Comparison of ENCODE assay signal across 29 cellular contexts in the genomic region with DNA sequence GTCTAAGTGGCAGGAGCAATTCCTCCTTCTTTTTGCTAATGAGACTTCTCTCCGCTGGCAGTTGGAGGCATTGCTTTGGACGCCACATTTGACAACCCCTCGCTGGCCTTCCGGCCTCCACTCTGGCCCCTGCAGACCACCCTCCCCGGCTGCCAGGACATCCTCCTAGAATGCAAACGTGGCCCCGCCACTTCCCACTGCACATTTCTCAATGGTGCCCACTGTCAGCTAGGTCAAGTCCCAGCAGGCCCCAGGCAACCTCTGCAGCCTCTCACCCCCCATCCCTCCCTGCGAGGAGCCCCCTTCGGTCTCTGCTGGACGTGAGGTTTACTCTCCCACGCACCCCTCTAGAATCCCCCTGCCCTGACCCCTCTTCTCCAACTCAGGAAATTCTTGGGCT.
A peak's percentile ranks its signal among the peaks of the same experiment; 100 is the strongest.
DNase-seq lines count a peak whose midpoint lies in the region; ATAC-seq, FAIRE-seq and TF ChIP-seq lines count a peak whose summit lies in the region.
"Had no signal": no experiment of that assay in that cellular context is flagged by ENCODE, and none has a peak within 500 bp of the region (broad histone marks: within the 10 kb centered on the region; RNA-seq: fewer than 3 reads in every experiment).

No MANE protein-coding gene starts in this region.

- no peak overlapping the region for H3K23ac ChIP-seq in H1 (ENCODE audit: insufficient read length)

- peaks cover 29 to 51% of the 10 kb centered on the region in 2 donors for H3K27me3 Mint-ChIP-seq in natural killer cell treated with Interleukin-12 subunit alpha and Interleukin-12 subunit beta and Interleukin-15 and Interleukin-18, amount 100 ng/mL, for 72 hours
- peaks cover 30 to 54% of the 10 kb centered on the region in 2 donors for H3K27me3 Mint-ChIP-seq in natural killer cell (ENCODE audit: low read depth in 2 of 2)

- no peak overlapping the region for H3K4me2 ChIP-seq in H1 (ENCODE audit: insufficient read depth in 1 of 2, low read depth in 2 of 2, low read length in 2 of 2)
- H3K4me2 ChIP-seq: BLaER1 had no signal

- intact Hi-C loops in natural killer cell (cut with micrococcal nuclease), result no loop called here
- intact Hi-C loops in posterior vena cava (cut with DNase I), result no loop called here
- intact Hi-C loops in spleen (cut with DNase I; ENCODE audit: low total_unique reads), result no loop called here
- intact Hi-C loops in right lobe of liver (cut with DNase I), result no loop called here

- no peak overlapping the region for H2BK5ac ChIP-seq in H1 (ENCODE audit: low read depth, low read length)

- no peak for ATAC-seq in natural killer cell treated with Interleukin-12 subunit alpha and Interleukin-12 subunit beta and Interleukin-15 and Interleukin-18, amount 100 ng/mL, for 72 hours
- no peak for ATAC-seq in natural killer cell
- no peak for ATAC-seq in right lobe of liver
- ATAC-seq: GM12878 had no signal

- no peaks in the 10 kb centered on the region for H3K23me2 ChIP-seq in H1 (ENCODE audit: low read depth, low read length)

- H3K9ac ChIP-seq in H1 (replicated peaks in 1 of 4; ENCODE audit: extremely low read depth in 1 of 4, low read depth in 3 of 4, low read length in 3 of 4), result no peak overlapping the region
- H3K9ac ChIP-seq: BLaER1 had no signal

- H2BK12ac ChIP-seq in H1 (ENCODE audit: low read depth, low read length), result no peak overlapping the region

- no peak overlapping the region for H3K56ac ChIP-seq in H1 (replicated peaks; ENCODE audit: insufficient read length, low read depth, low read length)

- H2BK120ac ChIP-seq in H1 (replicated peaks; ENCODE audit: low read depth, low read length), result no peak overlapping the region

- no peak overlapping the region for H2AFZ ChIP-seq in H1 (ENCODE audit: low read length)

- no peak overlapping the region for H2AK5ac ChIP-seq in H1 (ENCODE audit: low read depth, low read length)

- H3K9me3 Mint-ChIP-seq in natural killer cell treated with Interleukin-12 subunit alpha and Interleukin-12 subunit beta and Interleukin-15 and Interleukin-18, amount 100 ng/mL, for 72 hours, result no peaks in the 10 kb centered on the region
- no peaks in the 10 kb centered on the region for H3K9me3 Mint-ChIP-seq in natural killer cell

- no peaks in the 10 kb centered on the region for H3K36me3 ChIP-seq in H1 (ENCODE audit: control insufficient read depth in 2 of 4, insufficient read depth in 4 of 4, low read length in 3 of 4)
- H3K36me3 ChIP-seq in spleen, result no peaks in the 10 kb centered on the region
- no peaks in the 10 kb centered on the region for H3K36me3 ChIP-seq in right lobe of liver
- H3K36me3 ChIP-seq: BE2C, BLaER1 had no signal

- no peak overlapping the region for H3K14ac ChIP-seq in H1 (ENCODE audit: insufficient read length)

- FAIRE-seq in H1 (lab: Jason Lieb, UNC), result no peak
- FAIRE-seq: A204.1, GM12878, GM12892, GM18507 had no signal

- no peak for TF ChIP-seq RAD21 in H1 (IDR thresholded peaks at IDR 0.05 in 1 of 2, conservative IDR thresholded peaks at IDR 0.05 in 1 of 2; ENCODE audit: low read depth in 2 of 2, low read length in 2 of 2)

- no peak overlapping the region for H3K4ac ChIP-seq in H1 (replicated peaks; ENCODE audit: insufficient read length, low read depth, low read length)

- peak; percentile 26 for DNase-seq in natural killer cell treated with Interleukin-12 subunit alpha and Interleukin-12 subunit beta and Interleukin-15 and Interleukin-18, amount 100 ng/mL, for 72 hours (ENCODE audit: low spot score)
- DNase-seq in natural killer cell (no peak), H1 (ENCODE audit: low read depth in 1 of 2, low spot score in 2 of 2) (no peak), posterior vena cava (ENCODE audit: low spot score) (peak; percentile 77), spleen (peak; percentile 28), NCI-H82 (lab: John Stamatoyannopoulos, UW) (no peak), foreskin fibroblast (no peak), right lobe of liver (no peak)
- DNase-seq: 8988T; ACHN; BE2C; C1 segment of cervical spinal cord; CD4-positive, alpha-beta memory T cell; CD4-positive, CD25-positive, alpha-beta regulatory T cell; CD8-positive, alpha-beta memory T cell; COR-L47; DMS 273 treated with DMSO at 0.1 percent for 48 hours; DMS153; DMS53; DMS79; DND-41; EL; GDM1 had no signal

- no peak overlapping the region for H3K4me3 Mint-ChIP-seq in natural killer cell treated with Interleukin-12 subunit alpha and Interleukin-12 subunit beta and Interleukin-15 and Interleukin-18, amount 100 ng/mL, for 72 hours
- H3K4me3 Mint-ChIP-seq in natural killer cell, result no peak overlapping the region
- H3K4me3 Mint-ChIP-seq: CD4-positive, alpha-beta memory T cell; CD4-positive, CD25-positive, alpha-beta regulatory T cell; CD8-positive, alpha-beta memory T cell had no signal

- WGBS in H1 (ENCODE audit: extremely low coverage in 1 of 2, insufficient coverage in 1 of 2, insufficient read length in 1 of 2, insufficient replicate concordance in 2 of 2, low coverage in 1 of 2, low lambda C conversion rate in 2 of 2, missing lambda C conversion rate in 1 of 2), 2 experiments, result 93% methylated on average over 11 of the region's 11 CpGs; no CpG with 5 or more reads in 1 of the 2 experiments
- 73 to 82% (median 79%) methylated on average over 11 of the region's 11 CpGs for WGBS in spleen, 5 donors
- 45% methylated on average over 9 of the region's 11 CpGs for WGBS in right lobe of liver (ENCODE audit: insufficient coverage, low coverage, low lambda C conversion rate, missing lambda C conversion rate)

- peaks cover 7 to 10% of the 10 kb centered on the region in 2 donors for H3K4me1 Mint-ChIP-seq in natural killer cell treated with Interleukin-12 subunit alpha and Interleukin-12 subunit beta and Interleukin-15 and Interleukin-18, amount 100 ng/mL, for 72 hours (ENCODE audit: low read depth in 2 of 2)
- peaks cover 4 to 6% of the 10 kb centered on the region in 2 donors for H3K4me1 Mint-ChIP-seq in natural killer cell
- H3K4me1 Mint-ChIP-seq: CD14-positive monocyte; CD4-positive, alpha-beta memory T cell had no signal

- H3K36me3 Mint-ChIP-seq in natural killer cell treated with Interleukin-12 subunit alpha and Interleukin-12 subunit beta and Interleukin-15 and Interleukin-18, amount 100 ng/mL, for 72 hours, result no peaks in the 10 kb centered on the region
- H3K36me3 Mint-ChIP-seq in natural killer cell, result no peaks in the 10 kb centered on the region
- H3K36me3 Mint-ChIP-seq: CD14-positive monocyte; CD4-positive, alpha-beta memory T cell; CD4-positive, CD25-positive, alpha-beta regulatory T cell; CD8-positive, alpha-beta memory T cell had no signal

- H4K8ac ChIP-seq in H1 (ENCODE audit: extremely low read depth, insufficient read depth, low read length), result peak overlapping the region; percentile 16; the same call in 1 of the 2 replicates

- CTCF ChIA-PET in H1 (lab: Charles Lee; ENCODE audit: partially characterized antibody), result interaction anchor here (0.6 to 2.7 kb wide), 3 partner anchors 10 to 249 kb away, joined by 3 to 14 read pairs (median 5); no protein-coding TSS in a partner anchor

- TF ChIP-seq EP300 in H1 (IDR thresholded peaks at IDR 0.05; ENCODE audit: borderline replicate concordance in 1 of 2, low read depth in 2 of 2, low read length in 2 of 2), result no peak

- no peak overlapping the region for H2BK15ac ChIP-seq in H1 (ENCODE audit: low read length)

- no peak overlapping the region for H3K4me3 ChIP-seq in H1 (ENCODE audit: extremely low read depth in 1 of 4, insufficient read depth in 2 of 4, low read depth in 3 of 4, low read length in 4 of 4)
- no peak overlapping the region for H3K4me3 ChIP-seq in spleen
- no peak overlapping the region for H3K4me3 ChIP-seq in foreskin fibroblast (ENCODE audit: low read depth in 1 of 2, low read length in 2 of 2)
- H3K4me3 ChIP-seq in right lobe of liver, result no peak overlapping the region
- H3K4me3 ChIP-seq: BLaER1, GM12878 had no signal

- no peaks in the 10 kb centered on the region for H4K20me1 ChIP-seq in H1 (replicated peaks in 1 of 2; ENCODE audit: control insufficient read depth in 1 of 2, insufficient read depth in 2 of 2, low read length in 2 of 2)
- H4K20me1 ChIP-seq: BLaER1 had no signal

- H3K79me2 ChIP-seq in H1 (ENCODE audit: control insufficient read depth in 1 of 2, insufficient read depth in 2 of 2, low read length in 2 of 2), result no peaks in the 10 kb centered on the region

- no peak for TF ChIP-seq CTCF in natural killer cell (IDR thresholded peaks at IDR 0.05)
- no peak for TF ChIP-seq CTCF in H1 (IDR thresholded peaks at IDR 0.05; ENCODE audit: control extremely low read depth in 1 of 3, insufficient read depth in 1 of 3, low read depth in 1 of 3, low read length in 3 of 3)
- no peak for TF ChIP-seq CTCF in spleen (IDR thresholded peaks at IDR 0.05 in 8 of 11, conservative IDR thresholded peaks at IDR 0.05 in 3 of 11)
- TF ChIP-seq CTCF in foreskin fibroblast (IDR thresholded peaks at IDR 0.05; ENCODE audit: low read depth, low read length), result no peak
- TF ChIP-seq CTCF in right lobe of liver (IDR thresholded peaks at IDR 0.05), result no peak

- POLR2A ChIA-PET in H1 (lab: Charles Lee; ENCODE audit: partially characterized antibody), result interaction anchor here (2.9 kb wide), 1 partner anchor 10 kb away, joined by 6 read pairs; no protein-coding TSS in a partner anchor

- no peak overlapping the region for H3K18ac ChIP-seq in H1 (ENCODE audit: extremely low read depth, low read length)

- H3K4me1 ChIP-seq in H1 (replicated peaks in 1 of 4; ENCODE audit: control insufficient read depth in 3 of 4, insufficient read depth in 4 of 4, low read length in 3 of 4) (peaks cover 3 to 20% (median 9%) of the 10 kb centered on the region in 4 experiments), spleen (peaks cover 0 to 10% (median 0%) of the 10 kb centered on the region in 6 donors), right lobe of liver (no peaks in the 10 kb centered on the region)
- H3K4me1 ChIP-seq: BE2C had no signal

- no peak overlapping the region for H3K27ac Mint-ChIP-seq in natural killer cell treated with Interleukin-12 subunit alpha and Interleukin-12 subunit beta and Interleukin-15 and Interleukin-18, amount 100 ng/mL, for 72 hours
- no peak overlapping the region for H3K27ac Mint-ChIP-seq in natural killer cell
- H3K27ac Mint-ChIP-seq: CD4-positive, alpha-beta memory T cell; CD4-positive, CD25-positive, alpha-beta regulatory T cell; CD8-positive, alpha-beta memory T cell had no signal

- H2BK20ac ChIP-seq in H1 (ENCODE audit: low read length), result no peak overlapping the region

- TF ChIP-seq POLR2A in H1 (IDR thresholded peaks at IDR 0.05; ENCODE audit: control extremely low read depth in 1 of 2, low read depth in 2 of 2, low read length in 2 of 2) (no peak), spleen (IDR thresholded peaks at IDR 0.05) (no peak), right lobe of liver (IDR thresholded peaks at IDR 0.05) (no peak)

- H3K27ac ChIP-seq in H1 (ENCODE audit: low read depth, low read length), result no peak overlapping the region
- H3K27ac ChIP-seq in spleen, result no peak overlapping the region
- H3K27ac ChIP-seq in right lobe of liver, result no peak overlapping the region
- H3K27ac ChIP-seq: BLaER1 had no signal

- H4K91ac ChIP-seq in H1 (replicated peaks; ENCODE audit: insufficient read length, low read length), result no peak overlapping the region

- H3K9me3 ChIP-seq in H1 (ENCODE audit: insufficient read depth in 2 of 2, low read depth in 1 of 2, low read length in 1 of 2) (0 out of 4 replicates have a peak, but pooled peaks cover 0 to 2% of the 10 kb centered on the region in 2 experiments), spleen (no peaks in the 10 kb centered on the region), right lobe of liver (no peaks in the 10 kb centered on the region)
- H3K9me3 ChIP-seq: BE2C, BLaER1 had no signal

- no peaks in the 10 kb centered on the region for H3K79me1 ChIP-seq in H1 (ENCODE audit: low read depth, low read length)

- H3K27me3 ChIP-seq in H1 (replicated peaks in 1 of 4; ENCODE audit: control insufficient read depth in 3 of 4, extremely low read depth in 1 of 4, insufficient read depth in 3 of 4, low read length in 3 of 4) (peaks cover 0 to 3% (median under 1%) of the 10 kb centered on the region in 4 experiments; a peak in 1 of 7 replicates), spleen (replicated peaks in 1 of 7) (peaks cover 0 to 68% (median 18%) of the 10 kb centered on the region in 7 donors), right lobe of liver (no peaks in the 10 kb centered on the region)

- H4K5ac ChIP-seq in H1 (ENCODE audit: insufficient read length, low read depth, low read length), result no peak overlapping the region

Comparison
In these comparisons a context has a peak if more than half of its experiments do, and no peak if none do; other contexts are left out.
1. DNase-seq: peak in natural killer cell treated with Interleukin-12 subunit alpha and Interleukin-12 subunit beta and Interleukin-15 and Interleukin-18, amount 100 ng/mL, for 72 hours (single experiment), posterior vena cava (single experiment) and spleen (single experiment); none in natural killer cell (single experiment), H1 (0 of 2), NCI-H82 (single experiment), foreskin fibroblast (0 of 2) and right lobe of liver (0 of 3).